18 cellular contexts compared by ENCODE assay signal in the genomic region with DNA sequence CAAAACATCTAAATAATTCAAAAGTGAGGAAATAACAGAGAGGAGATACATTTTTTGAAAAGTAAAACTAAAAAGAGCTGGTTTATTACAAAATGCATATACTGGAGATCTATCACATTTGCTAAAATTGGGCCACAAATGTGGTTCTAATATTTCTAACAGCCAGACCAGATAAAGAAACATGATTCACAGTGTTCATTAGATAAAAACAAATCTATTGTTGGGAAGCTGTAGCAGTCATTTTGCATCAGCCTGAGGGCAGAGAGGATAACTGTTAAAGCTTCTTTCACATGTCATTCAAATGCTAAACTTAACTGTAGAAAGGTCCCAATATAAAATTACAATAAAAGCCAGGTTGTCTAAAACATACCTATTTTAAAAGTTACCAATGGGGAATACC.
A peak's percentile ranks its signal among the peaks of the same experiment; 100 is the strongest.
DNase-seq lines count a peak whose midpoint lies in the region; ATAC-seq and TF ChIP-seq lines count a peak whose summit lies in the region.
"Had no signal": no experiment of that assay in that cellular context is flagged by ENCODE, and none has a peak within 500 bp of the region (broad histone marks: within the 10 kb centered on the region; RNA-seq: fewer than 3 reads in every experiment).

No MANE protein-coding gene starts in this region.

- H3K27ac ChIP-seq in cardiac muscle cell (peak overlapping the region; percentile 5), OCI-LY7 (ENCODE audit: low read depth, low read length, poor library complexity, severe bottlenecking) (no peak overlapping the region)
- H3K27ac ChIP-seq: 22Rv1; BLaER1 treated with 17β-estradiol and CSF1 and Interleukin-3, amounts not matched to agents 10 nM and 100 nM; HL-60 had no signal

- H3K4me3 Mint-ChIP-seq in WTC11, result peak overlapping the region; percentile 5; the same call in 1 of the 2 replicates
- H3K4me3 Mint-ChIP-seq: CD4-positive, CD25-positive, alpha-beta regulatory T cell; HFFc6; IgD-negative memory B cell had no signal

- no peak overlapping the region for H2AFZ ChIP-seq in OCI-LY7 (ENCODE audit: low read length)

- no peak for ATAC-seq in left ventricle myocardium superior
- ATAC-seq in WTC11, result no peak

- H3K36me3 ChIP-seq in cardiac muscle cell, result no peaks in the 10 kb centered on the region
- H3K36me3 ChIP-seq in OCI-LY7 (ENCODE audit: insufficient read depth, low read length), result no peaks in the 10 kb centered on the region
- H3K36me3 ChIP-seq: BLaER1 treated with 17β-estradiol and CSF1 and Interleukin-3, amounts not matched to agents 10 nM and 100 nM had no signal

- CTCF ChIA-PET in WTC11 (lab: Charles Lee), result no interaction called here
- CTCF ChIA-PET in OCI-LY7 (lab: Charles Lee; ENCODE audit: unreplicated experiment), result no interaction called here

- peaks cover 53% of the 10 kb centered on the region for H3K4me1 Mint-ChIP-seq in WTC11
- H3K4me1 Mint-ChIP-seq: CD4-positive, CD25-positive, alpha-beta regulatory T cell; IgD-negative memory B cell had no signal

- no peaks in the 10 kb centered on the region for H3K27me3 ChIP-seq in cardiac muscle cell
- H3K27me3 ChIP-seq: BLaER1 treated with 17β-estradiol and CSF1 and Interleukin-3, amounts not matched to agents 10 nM and 100 nM had no signal

- no peaks in the 10 kb centered on the region for H3K79me2 ChIP-seq in OCI-LY7 (ENCODE audit: insufficient read depth, low read depth, low read length)

- BruUV-seq in OCI-LY7 (replicated peaks; lab: Mats Ljungman, UMichigan), result no TSS peak

- H3K4me3 ChIP-seq in cardiac muscle cell (no peak overlapping the region), OCI-LY7 (ENCODE audit: low read depth, low read length, poor library complexity, severe bottlenecking) (no peak overlapping the region)
- H3K4me3 ChIP-seq: BLaER1 treated with 17β-estradiol and CSF1 and Interleukin-3, amounts not matched to agents 10 nM and 100 nM had no signal

- TF ChIP-seq CTCF in cardiac muscle cell (IDR thresholded peaks at IDR 0.05; ENCODE audit: low read depth, low read length) (no peak), WTC11 (IDR thresholded peaks at IDR 0.05) (no peak), OCI-LY7 (conservative IDR thresholded peaks at IDR 0.05; ENCODE audit: low read length) (no peak)

- DNase-seq in cardiac muscle cell (ENCODE audit: low read depth in 1 of 2, low spot score in 1 of 2) (no peak), left ventricle myocardium superior (no peak), NCI-H226 (peak; percentile 29), WTC11 (ENCODE audit: low spot score) (no peak), mesenteric fat pad (ENCODE audit: low spot score) (no peak), NCI-H1092 (lab: John Stamatoyannopoulos, UW) (no peak), OCI-LY7 (ENCODE audit: low spot score) (no peak), DMS79 treated with DMSO at 0.1 percent for 48 hours (lab: John Stamatoyannopoulos, UW) (no peak)
- DNase-seq: AML-193; Calu3; CD4-positive, CD25-positive, alpha-beta regulatory T cell; DMS 273 treated with DMSO at 0.1 percent for 48 hours; HCEC 1CT; HFFc6 had no signal

- no peak overlapping the region for H3K4me2 ChIP-seq in OCI-LY7 (ENCODE audit: low read length)
- H3K4me2 ChIP-seq: BLaER1 treated with 17β-estradiol and CSF1 and Interleukin-3, amounts not matched to agents 10 nM and 100 nM had no signal

- no peaks in the 10 kb centered on the region for H3K27me3 Mint-ChIP-seq in WTC11 (ENCODE audit: low read depth)
- H3K27me3 Mint-ChIP-seq: CD4-positive, CD25-positive, alpha-beta regulatory T cell; IgD-negative memory B cell had no signal

- H3K36me3 Mint-ChIP-seq in WTC11, result peaks cover 3% of the 10 kb centered on the region; the same call in 1 of the 2 replicates
- H3K36me3 Mint-ChIP-seq: CD4-positive, CD25-positive, alpha-beta regulatory T cell; IgD-negative memory B cell had no signal

- H3K27ac Mint-ChIP-seq in WTC11, result peak overlapping the region; percentile 16
- H3K27ac Mint-ChIP-seq: CD4-positive, CD25-positive, alpha-beta regulatory T cell; HFFc6; IgD-negative memory B cell had no signal

- intact Hi-C loops in left ventricle myocardium superior (cut with micrococcal nuclease) (no loop called here), OCI-LY7 (cut with micrococcal nuclease; ENCODE audit: unreplicated experiment) (no loop called here)

- no peaks in the 10 kb centered on the region for H4K20me1 ChIP-seq in OCI-LY7 (ENCODE audit: insufficient read depth, low read length)
- H4K20me1 ChIP-seq: BLaER1 treated with 17β-estradiol and CSF1 and Interleukin-3, amounts not matched to agents 10 nM and 100 nM had no signal

- peaks cover 8% of the 10 kb centered on the region for H3K9me3 Mint-ChIP-seq in WTC11
- H3K9me3 Mint-ChIP-seq: HFFc6 had no signal

- H3K9me3 ChIP-seq in cardiac muscle cell (ENCODE audit: low read depth) (no peaks in the 10 kb centered on the region), OCI-LY7 (ENCODE audit: low read length) (no peaks in the 10 kb centered on the region)
- H3K9me3 ChIP-seq: BLaER1 treated with 17β-estradiol and CSF1 and Interleukin-3, amounts not matched to agents 10 nM and 100 nM had no signal

- H3K4me1 ChIP-seq in cardiac muscle cell (ENCODE audit: low read depth), result peaks cover 5% of the 10 kb centered on the region
- no peaks in the 10 kb centered on the region for H3K4me1 ChIP-seq in OCI-LY7 (ENCODE audit: insufficient read depth, low read length, poor library complexity, severe bottlenecking)

- no peaks in the 10 kb centered on the region for H3K9me2 ChIP-seq in OCI-LY7 (ENCODE audit: insufficient read depth, low read length)

- POLR2A ChIA-PET in WTC11 (lab: Charles Lee), result no interaction called here
- POLR2A ChIA-PET in OCI-LY7 (lab: Charles Lee), result no interaction called here

TF ChIP-seq in WTC11, 78 proteins besides CTCF, POLR2A, EP300 and RAD21 (continues in another document):
- TF ChIP-seq GABPB1 (CRISPR knock-in tag; IDR thresholded peaks at IDR 0.05) (no peak), ZNF532 (CRISPR knock-in tag; IDR thresholded peaks at IDR 0.05; ENCODE audit: borderline replicate concordance) (no peak), MXD4 (CRISPR knock-in tag; IDR thresholded peaks at IDR 0.05; ENCODE audit: borderline replicate concordance) (no peak), ZBTB21 (CRISPR knock-in tag; IDR thresholded peaks at IDR 0.05; ENCODE audit: borderline replicate concordance) (no peak), USF1 (CRISPR knock-in tag; IDR thresholded peaks at IDR 0.05) (no peak)
- TF ChIP-seq, protein P1, sequence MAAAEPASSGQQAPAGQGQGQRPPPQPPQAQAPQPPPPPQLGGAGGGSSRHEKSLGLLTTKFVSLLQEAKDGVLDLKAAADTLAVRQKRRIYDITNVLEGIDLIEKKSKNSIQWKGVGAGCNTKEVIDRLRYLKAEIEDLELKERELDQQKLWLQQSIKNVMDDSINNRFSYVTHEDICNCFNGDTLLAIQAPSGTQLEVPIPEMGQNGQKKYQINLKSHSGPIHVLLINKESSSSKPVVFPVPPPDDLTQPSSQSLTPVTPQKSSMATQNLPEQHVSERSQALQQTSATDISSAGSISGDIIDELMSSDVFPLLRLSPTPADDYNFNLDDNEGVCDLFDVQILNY (CRISPR knock-in tag; IDR thresholded peaks at IDR 0.05), result no peak
- TF ChIP-seq, protein P2, sequence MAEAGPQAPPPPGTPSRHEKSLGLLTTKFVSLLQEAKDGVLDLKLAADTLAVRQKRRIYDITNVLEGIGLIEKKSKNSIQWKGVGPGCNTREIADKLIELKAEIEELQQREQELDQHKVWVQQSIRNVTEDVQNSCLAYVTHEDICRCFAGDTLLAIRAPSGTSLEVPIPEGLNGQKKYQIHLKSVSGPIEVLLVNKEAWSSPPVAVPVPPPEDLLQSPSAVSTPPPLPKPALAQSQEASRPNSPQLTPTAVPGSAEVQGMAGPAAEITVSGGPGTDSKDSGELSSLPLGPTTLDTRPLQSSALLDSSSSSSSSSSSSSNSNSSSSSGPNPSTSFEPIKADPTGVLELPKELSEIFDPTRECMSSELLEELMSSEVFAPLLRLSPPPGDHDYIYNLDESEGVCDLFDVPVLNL (CRISPR knock-in tag; IDR thresholded peaks at IDR 0.05; ENCODE audit: borderline replicate concordance, low read depth), result no peak
